ENCODE assay signal across 1 cellular context in the genomic region with DNA sequence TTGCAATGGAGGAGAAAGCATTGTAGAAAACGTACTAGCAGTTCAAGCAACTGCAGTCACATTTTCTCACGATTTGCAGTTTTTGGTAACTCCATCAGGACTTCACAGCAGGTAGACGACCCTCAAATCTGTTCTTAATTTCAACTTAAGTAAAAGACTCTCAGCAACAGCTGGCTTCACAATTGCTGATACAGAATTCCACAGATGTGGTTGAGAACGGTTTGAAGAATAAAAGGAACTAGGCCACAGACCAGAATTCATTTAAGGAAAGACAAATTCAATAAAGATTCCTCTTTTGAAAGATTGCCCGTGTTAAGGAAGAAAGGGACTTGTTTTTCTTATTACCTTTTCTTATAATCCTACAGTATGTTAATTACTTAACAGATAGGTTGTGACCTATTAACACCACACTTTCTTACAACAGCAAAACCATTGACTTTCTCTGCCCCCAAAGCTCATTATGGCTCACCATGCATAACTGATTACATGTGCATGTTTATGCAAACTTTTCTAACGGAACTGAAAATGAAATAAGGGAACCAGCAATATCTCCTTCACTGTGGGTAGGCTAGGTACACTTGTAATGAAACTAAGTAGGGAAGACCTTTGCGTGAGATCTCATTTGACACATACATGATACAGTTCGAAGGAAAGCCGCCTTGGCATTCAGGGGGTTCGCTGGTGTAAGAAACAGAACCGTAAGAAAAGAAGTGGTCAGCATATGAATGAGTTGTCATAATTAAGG.
TF ChIP-seq lines count a peak whose summit lies in the region.

No MANE protein-coding gene starts in this region.

TF ChIP-seq in GM12878, 131 proteins besides CTCF, POLR2A, EP300 and RAD21 (continued from another document and continues in another):
- TF ChIP-seq, protein P1, sequence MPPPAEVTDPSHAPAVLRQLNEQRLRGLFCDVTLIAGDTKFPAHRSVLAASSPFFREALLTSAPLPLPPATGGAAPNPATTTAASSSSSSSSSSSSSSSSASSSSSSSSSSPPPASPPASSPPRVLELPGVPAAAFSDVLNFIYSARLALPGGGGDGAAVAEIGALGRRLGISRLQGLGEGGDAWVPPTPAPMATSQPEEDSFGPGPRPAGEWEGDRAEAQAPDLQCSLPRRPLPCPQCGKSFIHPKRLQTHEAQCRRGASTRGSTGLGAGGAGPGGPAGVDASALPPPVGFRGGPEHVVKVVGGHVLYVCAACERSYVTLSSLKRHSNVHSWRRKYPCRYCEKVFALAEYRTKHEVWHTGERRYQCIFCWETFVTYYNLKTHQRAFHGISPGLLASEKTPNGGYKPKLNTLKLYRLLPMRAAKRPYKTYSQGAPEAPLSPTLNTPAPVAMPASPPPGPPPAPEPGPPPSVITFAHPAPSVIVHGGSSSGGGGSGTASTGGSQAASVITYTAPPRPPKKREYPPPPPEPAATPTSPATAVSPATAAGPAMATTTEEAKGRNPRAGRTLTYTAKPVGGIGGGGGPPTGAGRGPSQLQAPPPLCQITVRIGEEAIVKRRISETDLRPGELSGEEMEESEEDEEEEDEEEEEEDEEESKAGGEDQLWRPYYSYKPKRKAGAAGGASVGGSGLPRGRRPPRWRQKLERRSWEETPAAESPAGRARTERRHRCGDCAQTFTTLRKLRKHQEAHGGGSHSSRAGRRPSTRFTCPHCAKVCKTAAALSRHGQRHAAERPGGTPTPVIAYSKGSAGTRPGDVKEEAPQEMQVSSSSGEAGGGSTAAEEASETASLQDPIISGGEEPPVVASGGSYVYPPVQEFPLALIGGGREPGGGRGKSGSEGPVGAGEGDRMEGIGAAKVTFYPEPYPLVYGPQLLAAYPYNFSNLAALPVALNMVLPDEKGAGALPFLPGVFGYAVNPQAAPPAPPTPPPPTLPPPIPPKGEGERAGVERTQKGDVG (CRISPR knock-in tag; IDR thresholded peaks at IDR 0.05), result no peak
- no peak for TF ChIP-seq HDGF (IDR thresholded peaks at IDR 0.05)
- peak; percentile 98 for TF ChIP-seq NR2F1 (conservative IDR thresholded peaks at IDR 0.05)
- peak; percentile 98 for TF ChIP-seq SPI1 (IDR thresholded peaks at IDR 0.05; ENCODE audit: borderline replicate concordance, insufficient read depth, low read depth, low read length)
- TF ChIP-seq, protein P2, sequence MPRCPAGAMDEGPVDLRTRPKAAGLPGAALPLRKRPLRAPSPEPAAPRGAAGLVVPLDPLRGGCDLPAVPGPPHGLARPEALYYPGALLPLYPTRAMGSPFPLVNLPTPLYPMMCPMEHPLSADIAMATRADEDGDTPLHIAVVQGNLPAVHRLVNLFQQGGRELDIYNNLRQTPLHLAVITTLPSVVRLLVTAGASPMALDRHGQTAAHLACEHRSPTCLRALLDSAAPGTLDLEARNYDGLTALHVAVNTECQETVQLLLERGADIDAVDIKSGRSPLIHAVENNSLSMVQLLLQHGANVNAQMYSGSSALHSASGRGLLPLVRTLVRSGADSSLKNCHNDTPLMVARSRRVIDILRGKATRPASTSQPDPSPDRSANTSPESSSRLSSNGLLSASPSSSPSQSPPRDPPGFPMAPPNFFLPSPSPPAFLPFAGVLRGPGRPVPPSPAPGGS (IDR thresholded peaks at IDR 0.05; ENCODE audit: borderline replicate concordance, insufficient read depth, low read depth, low read length, poor library complexity, severe bottlenecking), result peak; percentile 72
- no peak for TF ChIP-seq YY1 (IDR thresholded peaks at IDR 0.05; ENCODE audit: low read depth, low read length)
- TF ChIP-seq MYC (IDR thresholded peaks at IDR 0.05; ENCODE audit: insufficient read depth, insufficient read length, insufficient replicate concordance, low read length, severe bottlenecking), result no peak
- TF ChIP-seq, protein P3, sequence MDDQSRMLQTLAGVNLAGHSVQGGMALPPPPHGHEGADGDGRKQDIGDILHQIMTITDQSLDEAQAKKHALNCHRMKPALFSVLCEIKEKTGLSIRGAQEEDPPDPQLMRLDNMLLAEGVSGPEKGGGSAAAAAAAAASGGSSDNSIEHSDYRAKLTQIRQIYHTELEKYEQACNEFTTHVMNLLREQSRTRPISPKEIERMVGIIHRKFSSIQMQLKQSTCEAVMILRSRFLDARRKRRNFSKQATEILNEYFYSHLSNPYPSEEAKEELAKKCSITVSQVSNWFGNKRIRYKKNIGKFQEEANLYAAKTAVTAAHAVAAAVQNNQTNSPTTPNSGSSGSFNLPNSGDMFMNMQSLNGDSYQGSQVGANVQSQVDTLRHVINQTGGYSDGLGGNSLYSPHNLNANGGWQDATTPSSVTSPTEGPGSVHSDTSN (IDR thresholded peaks at IDR 0.05; ENCODE audit: insufficient replicate concordance, low read depth, low read length), result peak; percentile 47
- no peak for TF ChIP-seq ZSCAN29 (IDR thresholded peaks at IDR 0.05)
- TF ChIP-seq EZH2 (IDR thresholded peaks at IDR 0.05; ENCODE audit: borderline replicate concordance, control insufficient read depth, low read depth, low read length), result no peak
- TF ChIP-seq ZNF274 (IDR thresholded peaks at IDR 0.05; ENCODE audit: insufficient read depth, insufficient read length), result no peak
- TF ChIP-seq CREM (IDR thresholded peaks at IDR 0.05; ENCODE audit: low read depth), result peak; percentile 70
- no peak for TF ChIP-seq CEBPB (IDR thresholded peaks at IDR 0.05; ENCODE audit: borderline replicate concordance in 1 of 2, low read depth in 2 of 2, low read length in 2 of 2)
- TF ChIP-seq, protein P4, sequence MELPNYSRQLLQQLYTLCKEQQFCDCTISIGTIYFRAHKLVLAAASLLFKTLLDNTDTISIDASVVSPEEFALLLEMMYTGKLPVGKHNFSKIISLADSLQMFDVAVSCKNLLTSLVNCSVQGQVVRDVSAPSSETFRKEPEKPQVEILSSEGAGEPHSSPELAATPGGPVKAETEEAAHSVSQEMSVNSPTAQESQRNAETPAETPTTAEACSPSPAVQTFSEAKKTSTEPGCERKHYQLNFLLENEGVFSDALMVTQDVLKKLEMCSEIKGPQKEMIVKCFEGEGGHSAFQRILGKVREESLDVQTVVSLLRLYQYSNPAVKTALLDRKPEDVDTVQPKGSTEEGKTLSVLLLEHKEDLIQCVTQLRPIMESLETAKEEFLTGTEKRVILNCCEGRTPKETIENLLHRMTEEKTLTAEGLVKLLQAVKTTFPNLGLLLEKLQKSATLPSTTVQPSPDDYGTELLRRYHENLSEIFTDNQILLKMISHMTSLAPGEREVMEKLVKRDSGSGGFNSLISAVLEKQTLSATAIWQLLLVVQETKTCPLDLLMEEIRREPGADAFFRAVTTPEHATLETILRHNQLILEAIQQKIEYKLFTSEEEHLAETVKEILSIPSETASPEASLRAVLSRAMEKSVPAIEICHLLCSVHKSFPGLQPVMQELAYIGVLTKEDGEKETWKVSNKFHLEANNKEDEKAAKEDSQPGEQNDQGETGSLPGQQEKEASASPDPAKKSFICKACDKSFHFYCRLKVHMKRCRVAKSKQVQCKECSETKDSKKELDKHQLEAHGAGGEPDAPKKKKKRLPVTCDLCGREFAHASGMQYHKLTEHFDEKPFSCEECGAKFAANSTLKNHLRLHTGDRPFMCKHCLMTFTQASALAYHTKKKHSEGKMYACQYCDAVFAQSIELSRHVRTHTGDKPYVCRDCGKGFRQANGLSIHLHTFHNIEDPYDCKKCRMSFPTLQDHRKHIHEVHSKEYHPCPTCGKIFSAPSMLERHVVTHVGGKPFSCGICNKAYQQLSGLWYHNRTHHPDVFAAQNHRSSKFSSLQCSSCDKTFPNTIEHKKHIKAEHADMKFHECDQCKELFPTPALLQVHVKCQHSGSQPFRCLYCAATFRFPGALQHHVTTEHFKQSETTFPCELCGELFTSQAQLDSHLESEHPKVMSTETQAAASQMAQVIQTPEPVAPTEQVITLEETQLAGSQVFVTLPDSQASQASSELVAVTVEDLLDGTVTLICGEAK (IDR thresholded peaks at IDR 0.05; ENCODE audit: borderline replicate concordance), result peak; percentile 57; the same call in 1 of the 2 replicates
- TF ChIP-seq, protein P5, sequence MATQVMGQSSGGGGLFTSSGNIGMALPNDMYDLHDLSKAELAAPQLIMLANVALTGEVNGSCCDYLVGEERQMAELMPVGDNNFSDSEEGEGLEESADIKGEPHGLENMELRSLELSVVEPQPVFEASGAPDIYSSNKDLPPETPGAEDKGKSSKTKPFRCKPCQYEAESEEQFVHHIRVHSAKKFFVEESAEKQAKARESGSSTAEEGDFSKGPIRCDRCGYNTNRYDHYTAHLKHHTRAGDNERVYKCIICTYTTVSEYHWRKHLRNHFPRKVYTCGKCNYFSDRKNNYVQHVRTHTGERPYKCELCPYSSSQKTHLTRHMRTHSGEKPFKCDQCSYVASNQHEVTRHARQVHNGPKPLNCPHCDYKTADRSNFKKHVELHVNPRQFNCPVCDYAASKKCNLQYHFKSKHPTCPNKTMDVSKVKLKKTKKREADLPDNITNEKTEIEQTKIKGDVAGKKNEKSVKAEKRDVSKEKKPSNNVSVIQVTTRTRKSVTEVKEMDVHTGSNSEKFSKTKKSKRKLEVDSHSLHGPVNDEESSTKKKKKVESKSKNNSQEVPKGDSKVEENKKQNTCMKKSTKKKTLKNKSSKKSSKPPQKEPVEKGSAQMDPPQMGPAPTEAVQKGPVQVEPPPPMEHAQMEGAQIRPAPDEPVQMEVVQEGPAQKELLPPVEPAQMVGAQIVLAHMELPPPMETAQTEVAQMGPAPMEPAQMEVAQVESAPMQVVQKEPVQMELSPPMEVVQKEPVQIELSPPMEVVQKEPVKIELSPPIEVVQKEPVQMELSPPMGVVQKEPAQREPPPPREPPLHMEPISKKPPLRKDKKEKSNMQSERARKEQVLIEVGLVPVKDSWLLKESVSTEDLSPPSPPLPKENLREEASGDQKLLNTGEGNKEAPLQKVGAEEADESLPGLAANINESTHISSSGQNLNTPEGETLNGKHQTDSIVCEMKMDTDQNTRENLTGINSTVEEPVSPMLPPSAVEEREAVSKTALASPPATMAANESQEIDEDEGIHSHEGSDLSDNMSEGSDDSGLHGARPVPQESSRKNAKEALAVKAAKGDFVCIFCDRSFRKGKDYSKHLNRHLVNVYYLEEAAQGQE (IDR thresholded peaks at IDR 0.05; ENCODE audit: low read depth, low read length), result no peak
- peak; percentile 85 for TF ChIP-seq MYB (IDR thresholded peaks at IDR 0.05; ENCODE audit: borderline replicate concordance, low read depth, low read length)
- peak; percentile 99 for TF ChIP-seq PAX5 (IDR thresholded peaks at IDR 0.05; ENCODE audit: borderline replicate concordance, low read depth, low read length)
- TF ChIP-seq EGR1 (IDR thresholded peaks at IDR 0.05; ENCODE audit: borderline replicate concordance in 1 of 2, low read depth in 2 of 2, low read length in 2 of 2), result no peak
- no peak for TF ChIP-seq STAT1 (conservative IDR thresholded peaks at IDR 0.05)
- TF ChIP-seq BMI1 (IDR thresholded peaks at IDR 0.05; ENCODE audit: borderline replicate concordance), result peak; percentile 78; the same call in 1 of the 2 replicates
- no peak for TF ChIP-seq KAT2A (conservative IDR thresholded peaks at IDR 0.05; ENCODE audit: control insufficient read depth, low read depth, low read length)
- TF ChIP-seq TAF1 (IDR thresholded peaks at IDR 0.05; ENCODE audit: borderline replicate concordance, low read depth, low read length), result no peak
- peak; percentile 100 for TF ChIP-seq POU2F2 (IDR thresholded peaks at IDR 0.05; ENCODE audit: borderline replicate concordance, low read depth, low read length)
- TF ChIP-seq HDAC2 (IDR thresholded peaks at IDR 0.05), result no peak
- TF ChIP-seq SIX5 (IDR thresholded peaks at IDR 0.05; ENCODE audit: low read depth, low read length, severe bottlenecking), result no peak
- TF ChIP-seq NFIC (IDR thresholded peaks at IDR 0.05; ENCODE audit: low read depth, low read length), result peak; percentile 88
- TF ChIP-seq TCF3 (IDR thresholded peaks at IDR 0.05; ENCODE audit: borderline replicate concordance, insufficient read depth, low read depth, low read length), result no peak
- TF ChIP-seq, protein P6, sequence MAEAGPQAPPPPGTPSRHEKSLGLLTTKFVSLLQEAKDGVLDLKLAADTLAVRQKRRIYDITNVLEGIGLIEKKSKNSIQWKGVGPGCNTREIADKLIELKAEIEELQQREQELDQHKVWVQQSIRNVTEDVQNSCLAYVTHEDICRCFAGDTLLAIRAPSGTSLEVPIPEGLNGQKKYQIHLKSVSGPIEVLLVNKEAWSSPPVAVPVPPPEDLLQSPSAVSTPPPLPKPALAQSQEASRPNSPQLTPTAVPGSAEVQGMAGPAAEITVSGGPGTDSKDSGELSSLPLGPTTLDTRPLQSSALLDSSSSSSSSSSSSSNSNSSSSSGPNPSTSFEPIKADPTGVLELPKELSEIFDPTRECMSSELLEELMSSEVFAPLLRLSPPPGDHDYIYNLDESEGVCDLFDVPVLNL (IDR thresholded peaks at IDR 0.05; ENCODE audit: low read depth, low read length), result no peak
- TF ChIP-seq NR2C2 (IDR thresholded peaks at IDR 0.05; ENCODE audit: borderline replicate concordance, control insufficient read depth, insufficient read length, low read depth), result no peak
- peak; percentile 92 to 95 for TF ChIP-seq IKZF2 (IDR thresholded peaks at IDR 0.05)
- peak; percentile 84 for TF ChIP-seq RUNX3 (IDR thresholded peaks at IDR 0.05; ENCODE audit: low read length)
- peak; percentile 95 for TF ChIP-seq MTA2 (IDR thresholded peaks at IDR 0.05; ENCODE audit: low read depth)
- TF ChIP-seq ZNF384 (IDR thresholded peaks at IDR 0.05; ENCODE audit: borderline replicate concordance, low read depth, low read length), result no peak
- no peak for TF ChIP-seq KDM1A (IDR thresholded peaks at IDR 0.05; ENCODE audit: borderline replicate concordance)
- no peak for TF ChIP-seq LARP7 (IDR thresholded peaks at IDR 0.05)
- no peak for TF ChIP-seq CHD4 (IDR thresholded peaks at IDR 0.05)
- TF ChIP-seq PML (IDR thresholded peaks at IDR 0.05; ENCODE audit: low read length), result 0 out of 2 replicates have a peak, but pooled peaks have one; percentile 52
- TF ChIP-seq TCF7 (IDR thresholded peaks at IDR 0.05; ENCODE audit: borderline replicate concordance), result 0 out of 2 replicates have a peak, but pooled peaks have one; percentile 54
- TF ChIP-seq, protein P7, sequence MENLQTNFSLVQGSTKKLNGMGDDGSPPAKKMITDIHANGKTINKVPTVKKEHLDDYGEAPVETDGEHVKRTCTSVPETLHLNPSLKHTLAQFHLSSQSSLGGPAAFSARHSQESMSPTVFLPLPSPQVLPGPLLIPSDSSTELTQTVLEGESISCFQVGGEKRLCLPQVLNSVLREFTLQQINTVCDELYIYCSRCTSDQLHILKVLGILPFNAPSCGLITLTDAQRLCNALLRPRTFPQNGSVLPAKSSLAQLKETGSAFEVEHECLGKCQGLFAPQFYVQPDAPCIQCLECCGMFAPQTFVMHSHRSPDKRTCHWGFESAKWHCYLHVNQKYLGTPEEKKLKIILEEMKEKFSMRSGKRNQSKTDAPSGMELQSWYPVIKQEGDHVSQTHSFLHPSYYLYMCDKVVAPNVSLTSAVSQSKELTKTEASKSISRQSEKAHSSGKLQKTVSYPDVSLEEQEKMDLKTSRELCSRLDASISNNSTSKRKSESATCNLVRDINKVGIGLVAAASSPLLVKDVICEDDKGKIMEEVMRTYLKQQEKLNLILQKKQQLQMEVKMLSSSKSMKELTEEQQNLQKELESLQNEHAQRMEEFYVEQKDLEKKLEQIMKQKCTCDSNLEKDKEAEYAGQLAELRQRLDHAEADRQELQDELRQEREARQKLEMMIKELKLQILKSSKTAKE (IDR thresholded peaks at IDR 0.05; ENCODE audit: low read depth, poor library complexity, severe bottlenecking), result peak; percentile 85
